Comparison of ENCODE assay signal across 26 cellular contexts in the genomic region with DNA sequence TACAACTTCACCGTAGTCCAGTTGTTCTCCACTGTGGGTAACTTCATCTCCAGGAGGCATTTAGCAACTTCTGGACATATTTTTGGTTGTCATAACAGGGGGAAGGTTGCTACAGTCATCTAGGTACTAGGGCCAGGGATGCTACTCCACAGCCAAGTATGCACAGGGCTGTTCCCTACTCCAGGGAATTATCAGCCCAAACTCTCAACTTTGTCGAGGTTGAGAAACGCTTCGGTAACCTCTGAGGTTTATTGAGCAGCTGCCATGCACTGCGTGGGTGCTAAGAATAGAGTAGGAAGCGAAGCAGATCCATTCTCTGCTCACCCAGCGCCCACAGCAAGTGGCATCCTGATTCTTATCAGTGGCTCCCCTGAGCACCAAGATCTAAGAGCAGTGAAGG. TPM values are rescaled to one million over a fixed set of nuclear protein-coding genes. Genes with fewer than 3 reads are reported as not detected.
DNase-seq lines count a peak whose midpoint lies in the region; ATAC-seq and TF ChIP-seq lines count a peak whose summit lies in the region.
"Had no signal": no experiment of that assay in that cellular context is flagged by ENCODE, and none has a peak within 500 bp of the region (broad histone marks: within the 10 kb centered on the region; RNA-seq: fewer than 3 reads in every experiment).

No MANE protein-coding gene starts in this region.

- no peak overlapping the region for H3K14ac ChIP-seq in neuronal stem cell (ENCODE audit: low read length)

- no peak overlapping the region for H3K4ac ChIP-seq in neuronal stem cell (ENCODE audit: low read length)

- H3K4me2 ChIP-seq in neuronal stem cell (ENCODE audit: insufficient read depth, low read length, poor library complexity, severe bottlenecking), result no peak overlapping the region

- no peaks in the 10 kb centered on the region for H3K4me1 ChIP-seq in neuronal stem cell (ENCODE audit: control insufficient read depth in 2 of 2, insufficient read depth in 1 of 2, low read depth in 1 of 2, low read length in 2 of 2)
- H3K4me1 ChIP-seq in breast epithelium, result no peaks in the 10 kb centered on the region
- H3K4me1 ChIP-seq: adrenal gland, right lobe of liver had no signal

- no peak overlapping the region for H2BK5ac ChIP-seq in neuronal stem cell (ENCODE audit: low read length)

- no peak overlapping the region for H2AK5ac ChIP-seq in neuronal stem cell (ENCODE audit: low read depth, low read length)

- H2BK15ac ChIP-seq in neuronal stem cell (ENCODE audit: low read length), result no peak overlapping the region

- no peak overlapping the region for H3K9ac ChIP-seq in neuronal stem cell (ENCODE audit: low read depth, low read length, poor library complexity)

- H3K36me3 ChIP-seq in neuronal stem cell (replicated peaks in 1 of 2; ENCODE audit: control insufficient read depth in 2 of 2, insufficient read depth in 2 of 2, low read length in 2 of 2), result no peaks in the 10 kb centered on the region
- H3K36me3 ChIP-seq in breast epithelium, result no peaks in the 10 kb centered on the region
- H3K36me3 ChIP-seq: adrenal gland, right lobe of liver, vagina had no signal

- no peak overlapping the region for H3K27ac Mint-ChIP-seq in stimulated activated naive CD8-positive, alpha-beta T cell treated with anti-CD3 and anti-CD28 coated beads, Interleukin-15, amount 100 ng/mL, for 72 hours
- H3K27ac Mint-ChIP-seq: mesothelial cell of epicardium, nephron, T-helper 17 cell had no signal

- no peak overlapping the region for H2AFZ ChIP-seq in neuronal stem cell (ENCODE audit: low read length)

- peak overlapping the region in 1 of 2 donors; percentile 27 for H3K4me3 Mint-ChIP-seq in stimulated activated naive CD8-positive, alpha-beta T cell treated with anti-CD3 and anti-CD28 coated beads, Interleukin-15, amount 100 ng/mL, for 72 hours
- H3K4me3 Mint-ChIP-seq: mesothelial cell of epicardium, nephron, T-helper 17 cell had no signal

- DNase-seq in stimulated activated CD4-positive, alpha-beta T cell treated with anti-CD3 and anti-CD28 coated beads, Interleukin-15, amount 100 ng/mL, for 24 hours, result peak; percentile 7
- no peak for DNase-seq in stimulated activated CD4-positive, alpha-beta T cell treated with anti-CD3 and anti-CD28 coated beads, Interleukin-2, amount 100 ng/mL, for 48 hours
- DNase-seq in fibroblast of pulmonary artery (ENCODE audit: low read depth) (peak; percentile 7), neuronal stem cell (ENCODE audit: low spot score) (no peak), HuH-7 (ENCODE audit: low spot score) (no peak), breast epithelium (ENCODE audit: low spot score in 2 of 2) (no peak)
- no peak for DNase-seq in stimulated activated naive CD8-positive, alpha-beta T cell treated with anti-CD3 and anti-CD28 coated beads, Interleukin-15, amount 100 ng/mL, for 72 hours
- DNase-seq: ACHN; activated CD4-positive, alpha-beta T cell treated with anti-CD3 and anti-CD28 coated beads, Interleukin-2, amount 50 U/mL, for 4 hours; activated gamma-delta T cell treated with Interleukin-2 at 50 U/mL for 16 hours; adrenal gland; MM.1S; NCI-H1436 treated with DMSO at 0.1 percent for 48 hours; NCI-H524 treated with DMSO at 0.1 percent for 48 hours; posterior cingulate gyrus; right lobe of liver; T-helper 17 cell had no signal

- no peak for TF ChIP-seq CTCF in fibroblast of pulmonary artery (IDR thresholded peaks at IDR 0.05; ENCODE audit: low read length, missing control alignments)
- no peak for TF ChIP-seq CTCF in breast epithelium (IDR thresholded peaks at IDR 0.05)

- no peaks in the 10 kb centered on the region for H3K79me1 ChIP-seq in neuronal stem cell (ENCODE audit: low read depth, low read length)

- no peak overlapping the region for H3K27ac ChIP-seq in neuronal stem cell (replicated peaks; ENCODE audit: low read length)
- H3K27ac ChIP-seq in breast epithelium, result no peak overlapping the region
- H3K27ac ChIP-seq: adrenal gland, coronary artery, right lobe of liver, SK-N-MC, vagina had no signal

- H3K27me3 ChIP-seq in neuronal stem cell (ENCODE audit: control insufficient read depth in 3 of 3, insufficient read depth in 3 of 3, low read depth in 1 of 3, low read length in 3 of 3) (peaks cover 0 to 5% (median 0%) of the 10 kb centered on the region in 3 experiments), breast epithelium (no peaks in the 10 kb centered on the region)
- H3K27me3 ChIP-seq: adrenal gland, right lobe of liver, vagina had no signal

- no peak overlapping the region for H4K91ac ChIP-seq in neuronal stem cell (ENCODE audit: low read depth, low read length, poor library complexity)

- intact Hi-C loops in breast epithelium (cut with DNase I; ENCODE audit: low total_unique reads), result no loop called here

- H3K9me3 ChIP-seq in neuronal stem cell (replicated peaks in 1 of 2; ENCODE audit: control insufficient read depth in 2 of 2, insufficient read depth in 1 of 2, low read depth in 1 of 2, low read length in 2 of 2), result no peaks in the 10 kb centered on the region
- H3K9me3 ChIP-seq in breast epithelium, result no peaks in the 10 kb centered on the region
- H3K9me3 ChIP-seq: adrenal gland, right lobe of liver, vagina had no signal

- H3K18ac ChIP-seq in neuronal stem cell (ENCODE audit: low read length), result no peak overlapping the region

- no peak overlapping the region for H3K4me3 ChIP-seq in fibroblast of pulmonary artery (replicated peaks; ENCODE audit: low read depth, low read length)
- no peak overlapping the region for H3K4me3 ChIP-seq in neuronal stem cell (ENCODE audit: low read length in 2 of 2)
- H3K4me3 ChIP-seq in breast epithelium, result no peak overlapping the region
- H3K4me3 ChIP-seq: adrenal gland, coronary artery, right lobe of liver, SK-N-MC, vagina had no signal

- no peak overlapping the region for H4K8ac ChIP-seq in neuronal stem cell (ENCODE audit: low read depth, low read length)

- no peak for TF ChIP-seq POLR2A in breast epithelium (IDR thresholded peaks at IDR 0.05)

- peaks cover 19% of the 10 kb centered on the region for H3K27me3 Mint-ChIP-seq in stimulated activated naive CD8-positive, alpha-beta T cell treated with anti-CD3 and anti-CD28 coated beads, Interleukin-15, amount 100 ng/mL, for 72 hours

- no peaks in the 10 kb centered on the region for H3K9me3 Mint-ChIP-seq in stimulated activated naive CD8-positive, alpha-beta T cell treated with anti-CD3 and anti-CD28 coated beads, Interleukin-15, amount 100 ng/mL, for 72 hours
- H3K9me3 Mint-ChIP-seq: mesothelial cell of epicardium, nephron had no signal

- WGBS in neuronal stem cell (ENCODE audit: extremely low coverage in 2 of 2, insufficient read length in 2 of 2, insufficient replicate concordance in 1 of 2), 2 donors, result no CpG with 5 or more reads among the region's 7 CpGs

- no peak overlapping the region for H2BK12ac ChIP-seq in neuronal stem cell (ENCODE audit: low read length)

- no peak overlapping the region for H3K23ac ChIP-seq in neuronal stem cell (ENCODE audit: low read depth, low read length, poor library complexity)

- ATAC-seq in HG02798 (IDR thresholded peaks at IDR 0.05; ENCODE audit: poor library complexity, unreplicated experiment), result peak; percentile 59
- ATAC-seq in stimulated activated naive CD8-positive, alpha-beta T cell treated with anti-CD3 and anti-CD28 coated beads, Interleukin-15, amount 100 ng/mL, for 72 hours, result peak; percentile 27
- ATAC-seq: right lobe of liver, T-helper 17 cell had no signal

- peaks cover 29% of the 10 kb centered on the region for H3K4me1 Mint-ChIP-seq in stimulated activated naive CD8-positive, alpha-beta T cell treated with anti-CD3 and anti-CD28 coated beads, Interleukin-15, amount 100 ng/mL, for 72 hours
- H3K4me1 Mint-ChIP-seq: T-helper 17 cell had no signal

- H2BK120ac ChIP-seq in neuronal stem cell (ENCODE audit: low read depth, low read length), result no peak overlapping the region

RNA-seq across cellular contexts. Expression of a gene that starts 8.2 kb away (rescaled TPM):
- not detected for polyA plus RNA-seq in neuronal stem cell (2013, experiment 1 of 2)
- 0.04 TPM for polyA plus RNA-seq in neuronal stem cell (2013, experiment 2 of 2)
- under 1 TPM in 1 of 3 donors, not detected in 2; 0.73 TPM for total RNA-seq in breast epithelium
- total RNA-seq: adrenal gland, right lobe of liver, RPMI7951, T-helper 17 cell had no signal
- polyA plus RNA-seq: IgD-negative memory B cell had no signal

RNA-seq across cellular contexts. Expression of a gene that starts 32.7 kb away (rescaled TPM):
- not detected for polyA plus RNA-seq in neuronal stem cell (2013, experiment 1 of 2)
- polyA plus RNA-seq in neuronal stem cell (2013, experiment 2 of 2), result not detected
- total RNA-seq in breast epithelium, result 1 to 10 TPM; 3.4 to 6.4 (median 6.2) TPM
- total RNA-seq: bronchial epithelial cell, mesothelial cell of epicardium, RPMI7951 had no signal

Comparison
In these comparisons a context has a peak if more than half of its experiments do, and no peak if none do; other contexts are left out.
1. DNase-seq: peak in stimulated activated CD4-positive, alpha-beta T cell treated with anti-CD3 and anti-CD28 coated beads, Interleukin-15, amount 100 ng/mL, for 24 hours (single experiment) and fibroblast of pulmonary artery (single experiment); none in stimulated activated CD4-positive, alpha-beta T cell treated with anti-CD3 and anti-CD28 coated beads, Interleukin-2, amount 100 ng/mL, for 48 hours (0 of 2), stimulated activated naive CD8-positive, alpha-beta T cell treated with anti-CD3 and anti-CD28 coated beads, Interleukin-15, amount 100 ng/mL, for 72 hours (0 of 2), neuronal stem cell (single experiment), HuH-7 (single experiment) and breast epithelium (0 of 2).